9 cellular contexts compared by ENCODE assay signal in genomic region chr19:28242317-28242927, GRCh38.
DNase-seq lines count a peak whose midpoint lies in the region; ATAC-seq, FAIRE-seq and TF ChIP-seq lines count a peak whose summit lies in the region.
"Had no signal": no experiment of that assay in that cellular context is flagged by ENCODE, and none has a peak within 500 bp of the region (broad histone marks: within the 10 kb centered on the region; RNA-seq: fewer than 3 reads in every experiment).

No MANE protein-coding gene starts in this region.

- ATAC-seq in GM21576 (IDR thresholded peaks at IDR 0.05; ENCODE audit: unreplicated experiment), result no peak

- peak; percentile 55 for DNase-seq in A172 (ENCODE audit: low spot score)
- peak; percentile 66 for DNase-seq in GM03348 (ENCODE audit: low spot score)
- DNase-seq in NCI-H748 treated with DMSO at 0.1 percent for 48 hours (lab: John Stamatoyannopoulos, UW), result peak; percentile 8
- DNase-seq in H1 (ENCODE audit: low read depth in 1 of 2, low spot score in 2 of 2), result peak in 1 of 2 experiments; percentile 75
- no peak for DNase-seq in osteocyte (ENCODE audit: extremely low spot score, unreplicated experiment)
- DNase-seq in HPDE6-E6E7 (ENCODE audit: extremely low spot score), result no peak
- DNase-seq in NCI-H1694 (lab: John Stamatoyannopoulos, UW), result no peak

- H3K4me1 ChIP-seq in H1 (replicated peaks in 1 of 4; ENCODE audit: control insufficient read depth in 3 of 4, insufficient read depth in 4 of 4, low read length in 3 of 4), result peaks cover 0 to 6% (median 1%) of the 10 kb centered on the region in 4 experiments; a peak in 2 of 7 replicates

- no peaks in the 10 kb centered on the region for H3K36me3 ChIP-seq in H1 (ENCODE audit: control insufficient read depth in 2 of 4, insufficient read depth in 4 of 4, low read length in 3 of 4)

- H3K4me2 ChIP-seq in H1 (ENCODE audit: insufficient read depth in 1 of 2, low read depth in 2 of 2, low read length in 2 of 2), result no peak overlapping the region

- 55% methylated on average over 7 of the region's 7 CpGs; no CpG with 5 or more reads in 1 of the 2 experiments for WGBS in H1 (ENCODE audit: extremely low coverage in 1 of 2, insufficient coverage in 1 of 2, insufficient read length in 1 of 2, insufficient replicate concordance in 2 of 2, low coverage in 1 of 2, low lambda C conversion rate in 2 of 2, missing lambda C conversion rate in 1 of 2), 2 experiments

- CTCF ChIA-PET in H1 (lab: Charles Lee; ENCODE audit: partially characterized antibody), result interaction anchor here (0.7 to 13.9 kb wide), 21 partner anchors 9 to 269 kb away, joined by 3 to 289 read pairs (median 4); no protein-coding TSS in a partner anchor

- H3K56ac ChIP-seq in H1 (replicated peaks; ENCODE audit: insufficient read length, low read depth, low read length), result no peak overlapping the region

- no peaks in the 10 kb centered on the region for H3K4me1 Mint-ChIP-seq in osteocyte (ENCODE audit: unreplicated experiment)

- TF ChIP-seq POLR2A in H1 (IDR thresholded peaks at IDR 0.05; ENCODE audit: control extremely low read depth in 1 of 2, low read depth in 2 of 2, low read length in 2 of 2), result no peak

- H3K14ac ChIP-seq in H1 (ENCODE audit: insufficient read length), result no peak overlapping the region

- H2BK12ac ChIP-seq in H1 (ENCODE audit: low read depth, low read length), result no peak overlapping the region

- POLR2A ChIA-PET in H1 (lab: Charles Lee; ENCODE audit: partially characterized antibody), result no interaction called here

- H2BK5ac ChIP-seq in H1 (ENCODE audit: low read depth, low read length), result no peak overlapping the region

- H3K27ac Mint-ChIP-seq in osteocyte (ENCODE audit: unreplicated experiment), result no peak overlapping the region

- H3K27me3 ChIP-seq in H1 (replicated peaks in 1 of 4; ENCODE audit: control insufficient read depth in 3 of 4, extremely low read depth in 1 of 4, insufficient read depth in 3 of 4, low read length in 3 of 4), result no peaks in the 10 kb centered on the region

- H3K27me3 Mint-ChIP-seq in osteocyte (ENCODE audit: unreplicated experiment), result peaks cover 3% of the 10 kb centered on the region

- H2BK15ac ChIP-seq in H1 (ENCODE audit: low read length), result no peak overlapping the region

- no peak for TF ChIP-seq EP300 in H1 (IDR thresholded peaks at IDR 0.05; ENCODE audit: borderline replicate concordance in 1 of 2, low read depth in 2 of 2, low read length in 2 of 2)

- H2AFZ ChIP-seq in H1 (ENCODE audit: low read length), result no peak overlapping the region

- no peak overlapping the region for H2BK120ac ChIP-seq in H1 (replicated peaks; ENCODE audit: low read depth, low read length)

- H2AK5ac ChIP-seq in H1 (ENCODE audit: low read depth, low read length), result no peak overlapping the region

- no peaks in the 10 kb centered on the region; a peak in 1 of 4 replicates for H3K79me2 ChIP-seq in H1 (ENCODE audit: control insufficient read depth in 1 of 2, insufficient read depth in 2 of 2, low read length in 2 of 2)

- H3K79me1 ChIP-seq in H1 (ENCODE audit: low read depth, low read length), result no peaks in the 10 kb centered on the region

- no peak overlapping the region for H3K23ac ChIP-seq in H1 (ENCODE audit: insufficient read length)

- H3K18ac ChIP-seq in H1 (ENCODE audit: extremely low read depth, low read length), result no peak overlapping the region

- no peak overlapping the region for H4K5ac ChIP-seq in H1 (ENCODE audit: insufficient read length, low read depth, low read length)

- no peak overlapping the region for H3K27ac ChIP-seq in H1 (ENCODE audit: low read depth, low read length)
- H3K27ac ChIP-seq: skin epidermis had no signal

- no peak overlapping the region for H3K4me3 Mint-ChIP-seq in osteocyte (ENCODE audit: unreplicated experiment)

- H3K9me3 Mint-ChIP-seq in osteocyte (ENCODE audit: unreplicated experiment), result peaks cover 14% of the 10 kb centered on the region

- no peak overlapping the region for H3K4ac ChIP-seq in H1 (replicated peaks; ENCODE audit: insufficient read length, low read depth, low read length)

- H3K36me3 Mint-ChIP-seq in osteocyte (ENCODE audit: unreplicated experiment), result no peaks in the 10 kb centered on the region

- no peak overlapping the region for H4K91ac ChIP-seq in H1 (replicated peaks; ENCODE audit: insufficient read length, low read length)

- no peak overlapping the region for H4K8ac ChIP-seq in H1 (ENCODE audit: extremely low read depth, insufficient read depth, low read length)

- no peak overlapping the region for H2BK20ac ChIP-seq in H1 (ENCODE audit: low read length)

- peak; percentile 79 to 87 for TF ChIP-seq RAD21 in H1 (IDR thresholded peaks at IDR 0.05 in 1 of 2, conservative IDR thresholded peaks at IDR 0.05 in 1 of 2; ENCODE audit: low read depth in 2 of 2, low read length in 2 of 2)

- H3K23me2 ChIP-seq in H1 (ENCODE audit: low read depth, low read length), result no peaks in the 10 kb centered on the region

- H3K9ac ChIP-seq in H1 (replicated peaks in 1 of 4; ENCODE audit: extremely low read depth in 1 of 4, low read depth in 3 of 4, low read length in 3 of 4), result no peak overlapping the region

- H4K20me1 ChIP-seq in H1 (replicated peaks in 1 of 2; ENCODE audit: control insufficient read depth in 1 of 2, insufficient read depth in 2 of 2, low read length in 2 of 2), result no peaks in the 10 kb centered on the region

- peak; percentile 28 to 81 (median 77) for TF ChIP-seq CTCF in H1 (IDR thresholded peaks at IDR 0.05; ENCODE audit: control extremely low read depth in 1 of 3, insufficient read depth in 1 of 3, low read depth in 1 of 3, low read length in 3 of 3)
- peak; percentile 53 for TF ChIP-seq CTCF in osteocyte (IDR thresholded peaks at IDR 0.05)

- no peaks in the 10 kb centered on the region for H3K9me3 ChIP-seq in H1 (ENCODE audit: insufficient read depth in 2 of 2, low read depth in 1 of 2, low read length in 1 of 2)

- peak; percentile 89 for FAIRE-seq in H1 (lab: Jason Lieb, UNC)

- H3K4me3 ChIP-seq in H1 (ENCODE audit: extremely low read depth in 1 of 4, insufficient read depth in 2 of 4, low read depth in 3 of 4, low read length in 4 of 4), result no peak overlapping the region
- H3K4me3 ChIP-seq: skin epidermis had no signal

TF ChIP-seq in H1, 55 proteins besides CTCF, POLR2A, EP300 and RAD21:
- TF ChIP-seq BRCA1 (IDR thresholded peaks at IDR 0.05; ENCODE audit: low read depth, low read length), result no peak
- TF ChIP-seq YY1 (IDR thresholded peaks at IDR 0.05; ENCODE audit: low read depth, low read length), result peak; percentile 43; the same call in 1 of the 2 replicates
- no peak for TF ChIP-seq CEBPB (IDR thresholded peaks at IDR 0.05; ENCODE audit: low read depth, low read length)

Comparison
In these comparisons a context has a peak if more than half of its experiments do, and no peak if none do; other contexts are left out.
1. DNase-seq: peak in A172 (single experiment), GM03348 (single experiment) and NCI-H748 treated with DMSO at 0.1 percent for 48 hours (single experiment); none in osteocyte (single experiment), HPDE6-E6E7 (single experiment) and NCI-H1694 (single experiment).